In genomic region chr18:80097201-80097600, GRCh38 we compare ENCODE assay signal across 26 cellular contexts.
"Had no signal": no experiment of that assay in that cellular context is flagged by ENCODE, and none has a peak within 500 bp of the region (broad histone marks: within the 10 kb centered on the region; RNA-seq: fewer than 3 reads in every experiment).

No MANE protein-coding gene starts in this region.

- H3K27me3 ChIP-seq: colonic mucosa, foreskin keratinocyte, gastroesophageal sphincter, heart left ventricle, hepatocyte, left lung had no signal

- H3K9me3 Mint-ChIP-seq: effector memory CD8-positive, alpha-beta T cell had no signal

- H3K4me3 ChIP-seq: colonic mucosa, gastroesophageal sphincter, heart left ventricle, hepatocyte, left lung, lower lobe of right lung, mucosa of descending colon had no signal

- H3K36me3 Mint-ChIP-seq: immature natural killer cell; mesothelial cell of epicardium; naive thymus-derived CD4-positive, alpha-beta T cell had no signal

- H3K9me3 ChIP-seq: colonic mucosa, gastroesophageal sphincter, heart left ventricle, lower lobe of right lung, mucosa of descending colon had no signal

- ATAC-seq: effector memory CD8-positive, alpha-beta T cell; esophagus mucosa; foreskin keratinocyte; gastroesophageal sphincter; heart left ventricle; left colon; left lung; left ventricle myocardium superior; lower lobe of right lung; mucosa of descending colon; naive thymus-derived CD4-positive, alpha-beta T cell had no signal

- H3K27ac ChIP-seq: colonic mucosa, epithelial cell of prostate, foreskin keratinocyte, gastroesophageal sphincter, heart left ventricle, hepatocyte, left lung, lower lobe of right lung had no signal

- H3K27ac Mint-ChIP-seq: dendritic cell treated with granulocyte-macrophage colony-stimulating factor and Interleukin-4, amounts not matched to agents 40 ng/mL and 50 ng/mL, for 4 days; effector memory CD8-positive, alpha-beta T cell; endodermal cell; immature natural killer cell; mesothelial cell of epicardium; naive thymus-derived CD4-positive, alpha-beta T cell had no signal

- H3K36me3 ChIP-seq: colonic mucosa, heart left ventricle, left lung, lower lobe of right lung had no signal

- DNase-seq: colonic mucosa; cortex of kidney; effector CD8-positive, alpha-beta T cell; effector memory CD8-positive, alpha-beta T cell; endodermal cell; erythroblast; foreskin keratinocyte; heart left ventricle; hypothalamus; immature natural killer cell; islet precursor cell; kidney; kidney glomerular epithelial cell; left colon; left lung; left ventricle myocardium superior; lower lobe of right lung; mesenchymal stem cell; mucosa of descending colon; naive thymus-derived CD4-positive, alpha-beta T cell had no signal

- H3K4me1 ChIP-seq: colonic mucosa, foreskin keratinocyte, gastroesophageal sphincter, heart left ventricle, left lung, lower lobe of right lung had no signal
